In genomic region chr3:157335677-157336076, GRCh38 we compare ENCODE assay signal across 9 cellular contexts.
DNase-seq lines count a peak whose midpoint lies in the region; ATAC-seq, FAIRE-seq and TF ChIP-seq lines count a peak whose summit lies in the region.
"Had no signal": no experiment of that assay in that cellular context is flagged by ENCODE, and none has a peak within 500 bp of the region (broad histone marks: within the 10 kb centered on the region; RNA-seq: fewer than 3 reads in every experiment).

No MANE protein-coding gene starts in this region.

- H3K18ac ChIP-seq in neuronal stem cell (ENCODE audit: low read length), result no peak overlapping the region

- no TSS peak for BruUV-seq in endothelial cell of umbilical vein (replicated peaks; lab: Mats Ljungman, UMichigan)

- no peaks in the 10 kb centered on the region for H3K9me1 ChIP-seq in endothelial cell of umbilical vein (replicated peaks; ENCODE audit: control insufficient read depth, extremely low read depth, insufficient read depth, low read length)

- TF ChIP-seq CTCF in endothelial cell of umbilical vein (IDR thresholded peaks at IDR 0.05; ENCODE audit: extremely low read depth in 1 of 2, insufficient read depth in 1 of 2, low read depth in 1 of 2, low read length in 2 of 2) (no peak), upper lobe of left lung (IDR thresholded peaks at IDR 0.05) (no peak), adrenal gland (IDR thresholded peaks at IDR 0.05) (no peak), kidney (IDR thresholded peaks at IDR 0.05; ENCODE audit: borderline replicate concordance, extremely low read depth, insufficient read depth) (no peak)

- DNase-seq in DMS53 (lab: John Stamatoyannopoulos, UW), result peak; percentile 75
- DNase-seq in NCI-H69 (lab: John Stamatoyannopoulos, UW), result peak; percentile 92
- DNase-seq in endothelial cell of umbilical vein (ENCODE audit: low read depth, low spot score), result peak; percentile 98
- DNase-seq in neuronal stem cell (ENCODE audit: low spot score), result peak; percentile 36
- no peak for DNase-seq in upper lobe of left lung
- DNase-seq in adrenal gland, result no peak
- DNase-seq in kidney, result no peak
- DNase-seq in NCI-H1092 (lab: John Stamatoyannopoulos, UW), result no peak
- DNase-seq: activated T-cell treated with anti-CD3 and anti-CD28 coated beads, Interleukin-2, amount 50 U/mL, for 48 hours had no signal

- H4K91ac ChIP-seq in neuronal stem cell (ENCODE audit: low read depth, low read length, poor library complexity), result no peak overlapping the region

- no peak overlapping the region for H3K23ac ChIP-seq in neuronal stem cell (ENCODE audit: low read depth, low read length, poor library complexity)

- H2BK5ac ChIP-seq in neuronal stem cell (ENCODE audit: low read length), result no peak overlapping the region

- TF ChIP-seq POLR2A in endothelial cell of umbilical vein (IDR thresholded peaks at IDR 0.05; ENCODE audit: low read depth, low read length) (peak; percentile 67), upper lobe of left lung (IDR thresholded peaks at IDR 0.05) (no peak), adrenal gland (IDR thresholded peaks at IDR 0.05) (no peak)

- no peak for TF ChIP-seq EP300 in upper lobe of left lung (IDR thresholded peaks at IDR 0.05)

- H3K79me1 ChIP-seq in neuronal stem cell (ENCODE audit: low read depth, low read length), result no peaks in the 10 kb centered on the region

- no peak overlapping the region for H4K8ac ChIP-seq in neuronal stem cell (ENCODE audit: low read depth, low read length)

- no peak overlapping the region for H2AFZ ChIP-seq in endothelial cell of umbilical vein (ENCODE audit: low read depth, low read length)
- no peak overlapping the region for H2AFZ ChIP-seq in neuronal stem cell (ENCODE audit: low read length)

- H3K9me3 ChIP-seq in endothelial cell of umbilical vein (replicated peaks; ENCODE audit: control insufficient read depth, insufficient read depth, low read length) (no peaks in the 10 kb centered on the region), neuronal stem cell (replicated peaks in 1 of 2; ENCODE audit: control insufficient read depth in 2 of 2, insufficient read depth in 1 of 2, low read depth in 1 of 2, low read length in 2 of 2) (peaks cover 2 to 18% of the 10 kb centered on the region in 2 donors), upper lobe of left lung (no peaks in the 10 kb centered on the region), adrenal gland (replicated peaks in 1 of 3) (no peaks in the 10 kb centered on the region), kidney (ENCODE audit: control insufficient read depth in 1 of 2, low read length in 2 of 2) (no peaks in the 10 kb centered on the region)

- no CpG with 5 or more reads among the region's 5 CpGs for WGBS in neuronal stem cell (ENCODE audit: extremely low coverage in 2 of 2, insufficient read length in 2 of 2, insufficient replicate concordance in 1 of 2), 2 donors
- WGBS in upper lobe of left lung, 2 donors, result 71 to 75% methylated on average over 5 of the region's 5 CpGs
- WGBS in adrenal gland, 4 donors, result 83 to 87% (median 85%) methylated on average over 5 of the region's 5 CpGs

- ATAC-seq in upper lobe of left lung (ENCODE audit: low FRiP score in 2 of 2), result no peak

- H4K20me1 ChIP-seq in endothelial cell of umbilical vein (replicated peaks; ENCODE audit: control insufficient read depth, extremely low read depth, insufficient read depth, low read length), result no peaks in the 10 kb centered on the region

- FAIRE-seq in endothelial cell of umbilical vein (lab: Jason Lieb, UNC) (peak; percentile 87), kidney (lab: Jason Lieb, UNC) (no peak)

- H3K27ac ChIP-seq in endothelial cell of umbilical vein (ENCODE audit: insufficient read depth, low read depth, low read length), result peak overlapping the region; percentile 84
- peak overlapping the region; percentile 4 for H3K27ac ChIP-seq in neuronal stem cell (replicated peaks; ENCODE audit: low read length)
- no peak overlapping the region for H3K27ac ChIP-seq in upper lobe of left lung
- H3K27ac ChIP-seq in adrenal gland, result no peak overlapping the region
- H3K27ac ChIP-seq in kidney (ENCODE audit: low read depth in 2 of 2, low read length in 2 of 2), result no peak overlapping the region

- no peak overlapping the region for H3K4me3 ChIP-seq in endothelial cell of umbilical vein (replicated peaks in 1 of 3; ENCODE audit: insufficient read depth in 1 of 3, low read depth in 1 of 3, low read length in 3 of 3)
- H3K4me3 ChIP-seq in neuronal stem cell (ENCODE audit: low read length in 2 of 2), result no peak overlapping the region
- no peak overlapping the region for H3K4me3 ChIP-seq in upper lobe of left lung
- no peak overlapping the region for H3K4me3 ChIP-seq in adrenal gland
- H3K4me3 ChIP-seq in kidney (ENCODE audit: low read length in 2 of 2), result no peak overlapping the region

- H3K79me2 ChIP-seq in endothelial cell of umbilical vein (ENCODE audit: control insufficient read depth, insufficient read depth, low read length), result no peaks in the 10 kb centered on the region

- H2BK12ac ChIP-seq in neuronal stem cell (ENCODE audit: low read length), result no peak overlapping the region

- no peak overlapping the region for H3K4ac ChIP-seq in neuronal stem cell (ENCODE audit: low read length)

- H2BK15ac ChIP-seq in neuronal stem cell (ENCODE audit: low read length), result no peak overlapping the region

- CTCF ChIA-PET in endothelial cell of umbilical vein (lab: Charles Lee), result interaction anchor here (1.1 to 1.4 kb wide), 3 partner anchors 20 to 53 kb away, joined by 4 to 5 read pairs (median 4); no protein-coding TSS in a partner anchor

- H3K4me1 ChIP-seq in endothelial cell of umbilical vein (ENCODE audit: control insufficient read depth, extremely low read depth, insufficient read depth, low read length), result peaks cover 43% of the 10 kb centered on the region
- peaks cover 7 to 48% of the 10 kb centered on the region in 2 donors for H3K4me1 ChIP-seq in neuronal stem cell (ENCODE audit: control insufficient read depth in 2 of 2, insufficient read depth in 1 of 2, low read depth in 1 of 2, low read length in 2 of 2)
- H3K4me1 ChIP-seq in upper lobe of left lung, result no peaks in the 10 kb centered on the region
- H3K4me1 ChIP-seq in adrenal gland (replicated peaks in 1 of 2), result no peaks in the 10 kb centered on the region
- H3K4me1 ChIP-seq in kidney (ENCODE audit: control insufficient read depth in 1 of 2, insufficient read depth in 1 of 2, low read depth in 1 of 2, low read length in 2 of 2), result no peaks in the 10 kb centered on the region

- no peak overlapping the region for H2AK5ac ChIP-seq in neuronal stem cell (ENCODE audit: low read depth, low read length)

- dilution Hi-C loops in endothelial cell of umbilical vein (cut with MboI; ENCODE audit: extremely low pct_ligation_motif_present, low sequenced_read_pairs), result no loop called here

- H3K27me3 ChIP-seq in endothelial cell of umbilical vein (ENCODE audit: control insufficient read depth in 2 of 2, insufficient read depth in 2 of 2, low read length in 2 of 2) (no peaks in the 10 kb centered on the region), neuronal stem cell (ENCODE audit: control insufficient read depth in 3 of 3, insufficient read depth in 3 of 3, low read depth in 1 of 3, low read length in 3 of 3) (no peaks in the 10 kb centered on the region), upper lobe of left lung (no peaks in the 10 kb centered on the region), adrenal gland (no peaks in the 10 kb centered on the region)

- H2BK120ac ChIP-seq in neuronal stem cell (ENCODE audit: low read depth, low read length), result no peak overlapping the region

- POLR2A ChIA-PET in endothelial cell of umbilical vein (lab: Charles Lee), result no interaction called here

- H3K14ac ChIP-seq in neuronal stem cell (ENCODE audit: low read length), result no peak overlapping the region

- peak overlapping the region; percentile 40 for H3K9ac ChIP-seq in endothelial cell of umbilical vein (replicated peaks; ENCODE audit: extremely low read depth, insufficient read depth, low read length)
- no peak overlapping the region for H3K9ac ChIP-seq in neuronal stem cell (ENCODE audit: low read depth, low read length, poor library complexity)
- H3K9ac ChIP-seq in kidney (ENCODE audit: low read length in 2 of 2), result no peak overlapping the region

- H3K36me3 ChIP-seq in endothelial cell of umbilical vein (ENCODE audit: control insufficient read depth in 2 of 2, extremely low read depth in 1 of 2, insufficient read depth in 2 of 2, low read length in 2 of 2), result no peaks in the 10 kb centered on the region
- H3K36me3 ChIP-seq in neuronal stem cell (replicated peaks in 1 of 2; ENCODE audit: control insufficient read depth in 2 of 2, insufficient read depth in 2 of 2, low read length in 2 of 2), result no peaks in the 10 kb centered on the region
- no peaks in the 10 kb centered on the region for H3K36me3 ChIP-seq in upper lobe of left lung
- no peaks in the 10 kb centered on the region for H3K36me3 ChIP-seq in adrenal gland (replicated peaks in 1 of 2)
- H3K36me3 ChIP-seq in kidney (ENCODE audit: control insufficient read depth in 1 of 2, insufficient read depth in 2 of 2, low read length in 2 of 2), result no peaks in the 10 kb centered on the region

- peak overlapping the region; percentile 63 for H3K4me2 ChIP-seq in endothelial cell of umbilical vein (ENCODE audit: insufficient read depth, low read length)
- H3K4me2 ChIP-seq in neuronal stem cell (ENCODE audit: insufficient read depth, low read length, poor library complexity, severe bottlenecking), result no peak overlapping the region

- intact Hi-C loops in endothelial cell of umbilical vein (cut with micrococcal nuclease) (loop anchor here (1.0 to 2.0 kb wide), 4 partner anchors 25 to 87 kb away; no protein-coding TSS in a partner anchor), adrenal gland (cut with DNase I) (no loop called here), kidney (cut with DNase I) (no loop called here)

TF ChIP-seq in endothelial cell of umbilical vein, 7 proteins besides CTCF, POLR2A, EP300 and RAD21:
- peak; percentile 76 for TF ChIP-seq MYC (IDR thresholded peaks at IDR 0.05; ENCODE audit: low read depth, low read length)
- TF ChIP-seq MAX (IDR thresholded peaks at IDR 0.05; ENCODE audit: insufficient read depth, insufficient read length), result no peak
- TF ChIP-seq POLR2AphosphoS5 (IDR thresholded peaks at IDR 0.05; ENCODE audit: insufficient read depth, low read depth, low read length), result peak; percentile 76
- peak; percentile 78 for TF ChIP-seq GATA2 (IDR thresholded peaks at IDR 0.05; ENCODE audit: insufficient read depth, insufficient read length, low read depth, low read length)
- TF ChIP-seq FOS (IDR thresholded peaks at IDR 0.05; ENCODE audit: borderline replicate concordance, insufficient read depth, low read length), result peak; percentile 99
- TF ChIP-seq JUN (IDR thresholded peaks at IDR 0.05; ENCODE audit: borderline replicate concordance, insufficient read depth, insufficient read length, low read depth), result peak; percentile 90
- no peak for TF ChIP-seq EZH2 (IDR thresholded peaks at IDR 0.05; ENCODE audit: borderline replicate concordance, low read depth, low read length, severe bottlenecking)

Comparison
In these comparisons a context has a peak if more than half of its experiments do, and no peak if none do; other contexts are left out.
1. DNase-seq: peak in DMS53 (single experiment), NCI-H69 (single experiment), endothelial cell of umbilical vein (single experiment) and neuronal stem cell (single experiment); none in upper lobe of left lung (0 of 2), adrenal gland (0 of 7), kidney (single experiment) and NCI-H1092 (single experiment).
2. H3K27ac ChIP-seq: peak in endothelial cell of umbilical vein (single experiment) and neuronal stem cell (single experiment); none in upper lobe of left lung (0 of 4), adrenal gland (0 of 5) and kidney (0 of 2).